Comparison of ENCODE assay signal across 17 cellular contexts in genomic region chr22:42138122-42138770, GRCh38. TPM values are rescaled to one million over a fixed set of nuclear protein-coding genes. Genes with fewer than 3 reads are reported as not detected.
DNase-seq lines count a peak whose midpoint lies in the region; ATAC-seq, FAIRE-seq and TF ChIP-seq lines count a peak whose summit lies in the region.
"Had no signal": no experiment of that assay in that cellular context is flagged by ENCODE, and none has a peak within 500 bp of the region (broad histone marks: within the 10 kb centered on the region; RNA-seq: fewer than 3 reads in every experiment).

No MANE protein-coding gene starts in this region.

- H3K18ac ChIP-seq in mesenchymal stem cell (ENCODE audit: low read depth in 1 of 2, low read length in 2 of 2) = no peak overlapping the region

- H3K36me3 ChIP-seq in K562 (ENCODE audit: control insufficient read depth, insufficient read depth, low read length) (no peaks in the 10 kb centered on the region), mesenchymal stem cell (ENCODE audit: control insufficient read depth in 1 of 2, insufficient read depth in 2 of 2, low read depth in 1 of 2, low read length in 2 of 2) (peaks cover 0 to 25% of the 10 kb centered on the region in 2 experiments), upper lobe of right lung (no peaks in the 10 kb centered on the region)

- peak overlapping the region; percentile 27 for H4K91ac ChIP-seq in mesenchymal stem cell (ENCODE audit: low read length)

- CTCF ChIA-PET in K562 (lab: Yijun Ruan, JAX; ENCODE audit: low intra/inter-chr PET ratio) = no interaction called here

- 78% methylated on average over 19 of the region's 31 CpGs for WGBS in K562 (ENCODE audit: insufficient coverage, low coverage, missing lambda C conversion rate)
- WGBS in mesenchymal stem cell = 93% methylated on average over 31 of the region's 31 CpGs

- no peaks in the 10 kb centered on the region for H4K20me1 ChIP-seq in K562 (replicated peaks; ENCODE audit: control insufficient read depth, insufficient read depth, low read length)
- H4K20me1 ChIP-seq: BLaER1 had no signal

- no peak overlapping the region for H4K8ac ChIP-seq in mesenchymal stem cell (ENCODE audit: low read length)

- no peak overlapping the region for H2AK5ac ChIP-seq in mesenchymal stem cell (ENCODE audit: low read length, severe bottlenecking)

- H3K9me3 ChIP-seq in K562 (replicated peaks; ENCODE audit: control insufficient read depth, insufficient read depth, low read depth, low read length) (no peaks in the 10 kb centered on the region), mesenchymal stem cell (ENCODE audit: control insufficient read depth, low read length) (no peaks in the 10 kb centered on the region), upper lobe of right lung (no peaks in the 10 kb centered on the region)
- H3K9me3 ChIP-seq: BLaER1 had no signal

- H3K4me3 ChIP-seq in K562 (no peak overlapping the region), mesenchymal stem cell (ENCODE audit: insufficient read depth in 1 of 2, low read depth in 1 of 2, low read length in 2 of 2) (no peak overlapping the region), upper lobe of right lung (no peak overlapping the region)
- H3K4me3 ChIP-seq: BLaER1, GM23248 had no signal

- no peak for TF ChIP-seq RAD21 in K562 (CRISPR knock-in tag; conservative IDR thresholded peaks at IDR 0.05 in 1 of 2, IDR thresholded peaks at IDR 0.05 in 1 of 2)

- H2BK15ac ChIP-seq in mesenchymal stem cell (ENCODE audit: low read depth, poor library complexity, severe bottlenecking) = no peak overlapping the region

- H2AFZ ChIP-seq in K562 (ENCODE audit: low read depth, low read length) (no peak overlapping the region), mesenchymal stem cell (ENCODE audit: low read depth, low read length) (no peak overlapping the region)
- H2AFZ ChIP-seq: GM23248 had no signal

- H3K27ac ChIP-seq in K562 (ENCODE audit: extremely low read depth, low read depth, low read length) (no peak overlapping the region), mesenchymal stem cell (ENCODE audit: low read length, poor library complexity, severe bottlenecking) (no peak overlapping the region), upper lobe of right lung (no peak overlapping the region), substantia nigra (ENCODE audit: low read depth, low read length, poor library complexity, severe bottlenecking) (no peak overlapping the region)
- H3K27ac ChIP-seq: BLaER1, GM23248 had no signal

- no peak overlapping the region for H3K4ac ChIP-seq in mesenchymal stem cell (ENCODE audit: low read depth in 1 of 2, low read length in 2 of 2)

- no peak overlapping the region for H2BK120ac ChIP-seq in mesenchymal stem cell (ENCODE audit: low read depth, low read length)

- ATAC-seq in K562 (no peak), upper lobe of right lung (no peak), GM21381 (IDR thresholded peaks at IDR 0.05; ENCODE audit: unreplicated experiment) (no peak)
- ATAC-seq: CD8-positive, alpha-beta T cell had no signal

- no peak for TF ChIP-seq POLR2A in K562 (conservative IDR thresholded peaks at IDR 0.05)

- H2BK12ac ChIP-seq in mesenchymal stem cell (ENCODE audit: low read length in 2 of 2) = no peak overlapping the region

- H3K27me3 ChIP-seq in K562 (ENCODE audit: control insufficient read depth in 2 of 2, insufficient read depth in 2 of 2, low read length in 2 of 2) = no peaks in the 10 kb centered on the region
- peaks cover 0 to 10% of the 10 kb centered on the region in 2 experiments for H3K27me3 ChIP-seq in mesenchymal stem cell (ENCODE audit: control insufficient read depth in 1 of 2, insufficient read depth in 1 of 2, low read length in 2 of 2)
- no peaks in the 10 kb centered on the region for H3K27me3 ChIP-seq in upper lobe of right lung
- H3K27me3 ChIP-seq: BLaER1 had no signal

- in situ Hi-C loops in K562 (cut with MboI) = no loop called here

- H3K4me2 ChIP-seq in K562 (ENCODE audit: insufficient read depth, low read length) (no peak overlapping the region), mesenchymal stem cell (ENCODE audit: low read length, poor library complexity, severe bottlenecking) (no peak overlapping the region)
- H3K4me2 ChIP-seq: BLaER1 had no signal

- peak; percentile 50 for DNase-seq in activated effector memory CD4-positive, alpha-beta T cell treated with anti-CD3 and anti-CD28 coated beads, Interleukin-2, amount 50 U/mL, for 16 hours
- no peak for DNase-seq in activated effector memory CD4-positive, alpha-beta T cell treated with Interleukin-2 at 50 U/mL for 16 hours
- DNase-seq in K562 (ENCODE audit: extremely low read depth in 1 of 4, low spot score in 3 of 4) (no peak), mesenchymal stem cell (no peak), upper lobe of right lung (peak; percentile 52), SKM-1 treated with dmso at 0.1 percent for 144 hours (lab: John Stamatoyannopoulos, UW; ENCODE audit: unreplicated experiment) (no peak), substantia nigra (lab: John Stamatoyannopoulos, UW) (no peak)
- DNase-seq: 8988T; Calu3; CD8-positive, alpha-beta T cell; DMS79 treated with DMSO at 0.1 percent for 48 hours; GF-D8; GM23248; HCEC 1CT had no signal

- POLR2A ChIA-PET in K562 (lab: Yijun Ruan, JAX) = no interaction called here

- no peak for TF ChIP-seq EP300 in K562 (IDR thresholded peaks at IDR 0.05; ENCODE audit: low read length)

- peaks cover 0 to 4% of the 10 kb centered on the region in 2 experiments; a peak in 1 of 5 replicates for H3K4me1 ChIP-seq in K562 (replicated peaks in 1 of 2; ENCODE audit: control insufficient read depth in 2 of 2, insufficient read depth in 2 of 2, low read length in 2 of 2)
- no peaks in the 10 kb centered on the region for H3K4me1 ChIP-seq in mesenchymal stem cell (ENCODE audit: control insufficient read depth, insufficient read depth, low read depth, low read length)
- no peaks in the 10 kb centered on the region for H3K4me1 ChIP-seq in upper lobe of right lung

- no TSS peak for BruUV-seq in K562 (replicated peaks; lab: Mats Ljungman, UMichigan)

- H3K23ac ChIP-seq in mesenchymal stem cell (ENCODE audit: low read length in 2 of 2) = no peak overlapping the region

- H3K9me1 ChIP-seq in K562 (ENCODE audit: control insufficient read depth, insufficient read depth, low read length) = no peaks in the 10 kb centered on the region

- intact Hi-C loops in K562 (cut with micrococcal nuclease) (no loop called here), upper lobe of right lung (cut with DNase I) (no loop called here)

- H3K9ac ChIP-seq in K562 (ENCODE audit: insufficient read depth in 1 of 2, low read depth in 2 of 2, low read length in 2 of 2) (no peak overlapping the region), mesenchymal stem cell (ENCODE audit: low read length) (no peak overlapping the region)
- H3K9ac ChIP-seq: BLaER1, GM23248 had no signal

- no peak for FAIRE-seq in K562 (lab: Jason Lieb, UNC)

- H3K14ac ChIP-seq in mesenchymal stem cell (ENCODE audit: low read length in 2 of 2) = peak overlapping the region in 1 of 2 experiments; percentile 71

- no peak overlapping the region for H2BK5ac ChIP-seq in mesenchymal stem cell (ENCODE audit: low read depth, low read length, poor library complexity, severe bottlenecking)

- no peaks in the 10 kb centered on the region for H3K79me1 ChIP-seq in mesenchymal stem cell (replicated peaks; ENCODE audit: low read length, poor library complexity, severe bottlenecking)

- TF ChIP-seq CTCF in K562 (IDR thresholded peaks at IDR 0.05 in 2 of 3, conservative IDR thresholded peaks at IDR 0.05 in 1 of 3; ENCODE audit: insufficient read depth in 2 of 3, low read depth in 1 of 3, low read length in 3 of 3) = no peak
- TF ChIP-seq CTCF in upper lobe of right lung (IDR thresholded peaks at IDR 0.05) = no peak

- no peaks in the 10 kb centered on the region for H3K79me2 ChIP-seq in K562 (ENCODE audit: control insufficient read depth, insufficient read depth, low read length)

RNA-seq across cellular contexts. Expression of gene CYP2D6, which starts 7.6 kb away (rescaled TPM):
- total RNA-seq in K562 (2011; cell fraction: chromatin; rRNA removed; ENCODE audit: low replicate concordance) = 1.4 and 1.6 TPM in 2 replicates
- total RNA-seq in K562 (2011; cell fraction: nucleolus; rRNA removed) = 0.50 and 0.66 TPM in 2 replicates
- total RNA-seq in K562 (2011; cell fraction: nucleoplasm; rRNA removed) = 1.4 TPM in 2 replicates
- total RNA-seq in K562 (2014; rRNA removed) (not detected in 2 replicates), K562 (2014; rRNA removed; fragmentation: Illumina TruSeq; extraction: Trizol) (0.04 and 0.06 TPM in 2 replicates), K562 (2015; rRNA removed; fragmentation: Illumina TruSeq; extraction: Trizol) (0.11 TPM in 1 of 2 replicates, not detected in the other), K562 (2021) (0.18 and 0.20 TPM in 2 replicates), upper lobe of right lung (1.0 TPM)
- polyA plus RNA-seq in K562 (2011; rRNA removed) (0.07 and 0.24 TPM in 2 replicates), K562 (2014; fragmentation: Illumina TruSeq; extraction: Trizol) (0.10 TPM in 2 replicates), K562 (2014; fragmentation: Nextera tagmentation; extraction: Ambion mirVana) (not detected), K562 (2014; rRNA removed) (0.67 TPM in 1 of 2 replicates, not detected in the other)
- 0.04 TPM in 2 replicates for polyA plus RNA-seq in K562 (2011; cell fraction: cytosol; rRNA removed)
- 1.2 and 1.8 TPM in 2 replicates for polyA plus RNA-seq in K562 (2011; cell fraction: nucleus; rRNA removed)
- 0.30 and 0.71 TPM in 2 replicates for polyA plus RNA-seq in K562 (2012)
- polyA minus RNA-seq in K562 (2011; rRNA and poly(A)+ RNA removed) = 0.09 and 0.35 TPM in 2 replicates
- not detected in 2 replicates for polyA minus RNA-seq in K562 (2011; cell fraction: cytosol; rRNA and poly(A)+ RNA removed)
- 0.22 TPM in 1 of 2 replicates, not detected in the other for polyA minus RNA-seq in K562 (2011; cell fraction: nucleus; rRNA and poly(A)+ RNA removed)
- polyA plus RNA-seq in mesenchymal stem cell (2013, experiment 1 of 2) = 0.17 TPM
- 0.25 TPM for polyA plus RNA-seq in mesenchymal stem cell (2013, experiment 2 of 2)
- total RNA-seq: GM23248, H4 had no signal

RNA-seq across cellular contexts. Expression of gene NDUFA6, which starts 47.7 kb away (rescaled TPM):
- 23.1 and 44.0 TPM in 2 replicates for total RNA-seq in K562 (2011; cell fraction: chromatin; rRNA removed; ENCODE audit: low replicate concordance)
- 19.3 and 23.5 TPM in 2 replicates for total RNA-seq in K562 (2011; cell fraction: nucleolus; rRNA removed)
- total RNA-seq in K562 (2011; cell fraction: nucleoplasm; rRNA removed) = 31.0 and 37.9 TPM in 2 replicates
- total RNA-seq in K562 (2014; rRNA removed) = 103 and 110 TPM in 2 replicates
- total RNA-seq in K562 (2014; rRNA removed; fragmentation: Illumina TruSeq; extraction: Trizol) = 113 and 132 TPM in 2 replicates
- total RNA-seq in K562 (2015; rRNA removed; fragmentation: Illumina TruSeq; extraction: Trizol) = 117 and 129 TPM in 2 replicates
- 90.0 and 103 TPM in 2 replicates for total RNA-seq in K562 (2021)
- polyA plus RNA-seq in K562 (2011; rRNA removed) = 103 and 128 TPM in 2 replicates
- 50.0 and 67.5 TPM in 2 replicates for polyA plus RNA-seq in K562 (2011; cell fraction: cytosol; rRNA removed)
- polyA plus RNA-seq in K562 (2011; cell fraction: nucleus; rRNA removed) = 32.0 and 41.2 TPM in 2 replicates
- polyA plus RNA-seq in K562 (2012) = 67.9 and 173 TPM in 2 replicates
- polyA plus RNA-seq in K562 (2014; fragmentation: Illumina TruSeq; extraction: Trizol) = 106 and 110 TPM in 2 replicates
- polyA plus RNA-seq in K562 (2014; fragmentation: Nextera tagmentation; extraction: Ambion mirVana) = 100 to 1,000 TPM; 465 to 474 TPM
- polyA plus RNA-seq in K562 (2014; rRNA removed) = 141 and 148 TPM in 2 replicates
- 34.4 and 34.7 TPM in 2 replicates for polyA minus RNA-seq in K562 (2011; rRNA and poly(A)+ RNA removed)
- 19.7 and 22.5 TPM in 2 replicates for polyA minus RNA-seq in K562 (2011; cell fraction: cytosol; rRNA and poly(A)+ RNA removed)
- 6.5 and 11.0 TPM in 2 replicates for polyA minus RNA-seq in K562 (2011; cell fraction: nucleus; rRNA and poly(A)+ RNA removed)
- 128 TPM for polyA plus RNA-seq in mesenchymal stem cell (2013, experiment 1 of 2)
- 131 TPM for polyA plus RNA-seq in mesenchymal stem cell (2013, experiment 2 of 2)
- total RNA-seq in upper lobe of right lung = 46.2 TPM

RNA-seq across cellular contexts. Expression of gene SMDT1, which starts 58.7 kb away (rescaled TPM):
- 16.6 and 21.1 TPM in 2 replicates for total RNA-seq in K562 (2011; cell fraction: chromatin; rRNA removed; ENCODE audit: low replicate concordance)
- total RNA-seq in K562 (2011; cell fraction: nucleolus; rRNA removed) = 15.8 and 17.3 TPM in 2 replicates
- total RNA-seq in K562 (2011; cell fraction: nucleoplasm; rRNA removed) = 22.7 and 26.6 TPM in 2 replicates
- 7.9 and 19.3 TPM in 2 replicates for total RNA-seq in K562 (2014; rRNA removed)
- total RNA-seq in K562 (2014; rRNA removed; fragmentation: Illumina TruSeq; extraction: Trizol) = 14.0 and 14.3 TPM in 2 replicates
- total RNA-seq in K562 (2015; rRNA removed; fragmentation: Illumina TruSeq; extraction: Trizol) = 9.8 and 12.9 TPM in 2 replicates
- total RNA-seq in K562 (2021) = 65.2 and 68.7 TPM in 2 replicates
- polyA plus RNA-seq in K562 (2011; rRNA removed) = 23.2 and 28.7 TPM in 2 replicates
- 36.3 and 38.6 TPM in 2 replicates for polyA plus RNA-seq in K562 (2011; cell fraction: cytosol; rRNA removed)
- polyA plus RNA-seq in K562 (2011; cell fraction: nucleus; rRNA removed) = 17.5 and 21.9 TPM in 2 replicates
- 94.3 and 108 TPM in 2 replicates for polyA plus RNA-seq in K562 (2012)
- 13.5 and 26.6 TPM in 2 replicates for polyA plus RNA-seq in K562 (2014; fragmentation: Illumina TruSeq; extraction: Trizol)
- 10 to 100 TPM; 11.7 to 20.3 TPM for polyA plus RNA-seq in K562 (2014; fragmentation: Nextera tagmentation; extraction: Ambion mirVana)
- 33.6 and 38.0 TPM in 2 replicates for polyA plus RNA-seq in K562 (2014; rRNA removed)
- polyA minus RNA-seq in K562 (2011; rRNA and poly(A)+ RNA removed) = 8.0 and 10.4 TPM in 2 replicates
- 3.3 and 9.8 TPM in 2 replicates for polyA minus RNA-seq in K562 (2011; cell fraction: cytosol; rRNA and poly(A)+ RNA removed)
- polyA minus RNA-seq in K562 (2011; cell fraction: nucleus; rRNA and poly(A)+ RNA removed) = 4.3 and 8.6 TPM in 2 replicates
- 45.0 TPM for polyA plus RNA-seq in mesenchymal stem cell (2013, experiment 1 of 2)
- polyA plus RNA-seq in mesenchymal stem cell (2013, experiment 2 of 2) = 47.4 TPM
- total RNA-seq in upper lobe of right lung = 113 TPM

Comparison
In these comparisons a context has a peak if more than half of its experiments do, and no peak if none do; other contexts are left out.
1. DNase-seq: peak in activated effector memory CD4-positive, alpha-beta T cell treated with anti-CD3 and anti-CD28 coated beads, Interleukin-2, amount 50 U/mL, for 16 hours (single experiment) and upper lobe of right lung (single experiment); none in activated effector memory CD4-positive, alpha-beta T cell treated with Interleukin-2 at 50 U/mL for 16 hours (single experiment), K562 (0 of 4), mesenchymal stem cell (single experiment), SKM-1 treated with dmso at 0.1 percent for 144 hours (single experiment) and substantia nigra (0 of 49).